In genomic region chr2:74458132-74458956, GRCh38 we compare ENCODE assay signal across 8 cellular contexts.
A peak's percentile ranks its signal among the peaks of the same experiment; 100 is the strongest.
DNase-seq lines count a peak whose midpoint lies in the region; ATAC-seq and TF ChIP-seq lines count a peak whose summit lies in the region.

Gene WBP1 (plus strand): TSS chr2:74458438. CDS start chr2:74458603, 165 bp downstream.

- peak within 1 kb of the TSS; percentile 99 for H3K4me3 Mint-ChIP-seq in activated naive CD4-positive, alpha-beta T cell treated with anti-CD3 and anti-CD28 coated beads, Interleukin-2, amount 50 U/mL, for 24 hours

- H3K27me3 Mint-ChIP-seq in activated naive CD4-positive, alpha-beta T cell treated with anti-CD3 and anti-CD28 coated beads, Interleukin-2, amount 50 U/mL, for 24 hours, result no peaks in the 10 kb centered on the region

- DNase-seq in GM04503 (ENCODE audit: low read depth) (peak; percentile 100), NCI-H1092 (lab: John Stamatoyannopoulos, UW) (peak; percentile 97), germinal center (ENCODE audit: low spot score) (peak; percentile 98), non-pigmented ciliary epithelial cell (ENCODE audit: low read depth) (peak; percentile 100), superior temporal gyrus (ENCODE audit: extremely low spot score) (peak; percentile 100)

- no peaks in the 10 kb centered on the region for H3K9me3 Mint-ChIP-seq in activated naive CD4-positive, alpha-beta T cell treated with anti-CD3 and anti-CD28 coated beads, Interleukin-2, amount 50 U/mL, for 24 hours

- peak within 1 kb of the TSS; percentile 99 for H3K27ac Mint-ChIP-seq in activated naive CD4-positive, alpha-beta T cell treated with anti-CD3 and anti-CD28 coated beads, Interleukin-2, amount 50 U/mL, for 24 hours

- peaks cover 64% of the 10 kb centered on the region for H3K4me1 Mint-ChIP-seq in activated naive CD4-positive, alpha-beta T cell treated with anti-CD3 and anti-CD28 coated beads, Interleukin-2, amount 50 U/mL, for 24 hours

- peaks cover 17% of the 10 kb centered on the region for H3K36me3 Mint-ChIP-seq in activated naive CD4-positive, alpha-beta T cell treated with anti-CD3 and anti-CD28 coated beads, Interleukin-2, amount 50 U/mL, for 24 hours

- ATAC-seq in HG02588 (IDR thresholded peaks at IDR 0.05; ENCODE audit: unreplicated experiment) (peak; percentile 80), SK-N-SH treated with all-trans-retinoic acid at 6 μM for 48 hours (peak; percentile 92)

TF ChIP-seq in SK-N-SH treated with all-trans-retinoic acid at 6 μM for 48 hours, 23 proteins besides CTCF, POLR2A, EP300 and RAD21:
- peak; percentile 58; the same call in 1 of the 2 replicates for TF ChIP-seq ZFP3 (CRISPR knock-in tag; IDR thresholded peaks at IDR 0.05)
- peak; percentile 93; the same call in 1 of the 2 replicates for TF ChIP-seq CSDC2 (CRISPR knock-in tag; IDR thresholded peaks at IDR 0.05)
- TF ChIP-seq CSRNP3 (CRISPR knock-in tag; IDR thresholded peaks at IDR 0.05), result no peak
- no peak for TF ChIP-seq ZNF70 (CRISPR knock-in tag; IDR thresholded peaks at IDR 0.05)
- peak; percentile 93 for TF ChIP-seq PPARA (CRISPR knock-in tag; IDR thresholded peaks at IDR 0.05; ENCODE audit: borderline replicate concordance)
- TF ChIP-seq GLIS3 (CRISPR knock-in tag; IDR thresholded peaks at IDR 0.05), result peak; percentile 52; the same call in 1 of the 2 replicates
- TF ChIP-seq TSHZ2 (CRISPR knock-in tag; IDR thresholded peaks at IDR 0.05), result peak; percentile 88
- no peak for TF ChIP-seq ZFP30 (CRISPR knock-in tag; IDR thresholded peaks at IDR 0.05)
TF ChIP-seq in SK-N-SH treated with all-trans-retinoic acid at 6 μM for 48 hours: peak in this region for 5.

Comparison
In these comparisons a context has a peak if more than half of its experiments do, and no peak if none do; other contexts are left out.
1. Peak in every context shown above with its lines: DNase-seq and ATAC-seq.